ENCODE assay signal across 22 cellular contexts in the genomic region with DNA sequence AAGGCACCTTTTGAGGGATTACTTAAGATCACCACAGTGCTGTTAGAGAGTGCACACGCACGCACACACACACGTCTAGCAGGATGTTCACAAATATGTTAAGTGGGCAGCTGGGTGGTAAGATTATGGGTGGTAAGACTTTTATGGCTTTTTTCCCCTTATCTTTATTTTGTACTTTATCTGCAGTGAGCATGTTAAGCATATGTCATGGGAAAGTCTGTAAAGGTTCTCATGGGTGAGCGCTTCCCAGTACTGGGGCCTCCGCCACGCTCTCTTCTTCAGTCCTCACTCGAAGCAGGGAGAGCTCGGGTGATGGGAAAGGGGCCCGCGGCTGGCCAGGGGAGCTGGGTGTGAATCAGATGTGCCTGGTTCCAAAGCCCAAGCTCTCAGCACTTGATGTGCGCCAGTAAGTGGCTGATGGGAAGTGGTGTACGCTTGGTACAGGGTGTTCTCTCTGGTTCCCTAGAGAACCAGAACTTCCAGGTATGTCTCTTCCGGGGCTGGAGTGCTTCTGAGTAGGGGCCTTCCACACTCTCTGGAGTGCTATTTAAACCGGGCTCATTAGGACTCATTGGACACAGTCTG.
DNase-seq lines count a peak whose midpoint lies in the region; FAIRE-seq and TF ChIP-seq lines count a peak whose summit lies in the region.
"Had no signal": no experiment of that assay in that cellular context is flagged by ENCODE, and none has a peak within 500 bp of the region (broad histone marks: within the 10 kb centered on the region; RNA-seq: fewer than 3 reads in every experiment).

No MANE protein-coding gene starts in this region.

- no peak overlapping the region for H2BK5ac ChIP-seq in H1 (ENCODE audit: low read depth, low read length)

- no peak overlapping the region for H2BK20ac ChIP-seq in H1 (ENCODE audit: low read length)

- peaks cover 0 to 2% (median 0%) of the 10 kb centered on the region in 4 experiments; a peak in 1 of 7 replicates for H3K4me1 ChIP-seq in H1 (replicated peaks in 1 of 4; ENCODE audit: control insufficient read depth in 3 of 4, insufficient read depth in 4 of 4, low read length in 3 of 4)
- H3K4me1 ChIP-seq in smooth muscle cell (ENCODE audit: low read depth): no peaks in the 10 kb centered on the region
- no peaks in the 10 kb centered on the region for H3K4me1 ChIP-seq in osteoblast (ENCODE audit: insufficient read depth, low read length)
- H3K4me1 ChIP-seq: foreskin keratinocyte, prostate gland, uterus had no signal

- in situ Hi-C loops in KBM-7 (cut with MboI; ENCODE audit: low pct_unique_long_range_greater_than_20kb, low sequenced_read_pairs): no loop called here

- no peak overlapping the region for H3K4ac ChIP-seq in H1 (replicated peaks; ENCODE audit: insufficient read length, low read depth, low read length)

- no peak overlapping the region for H2BK120ac ChIP-seq in H1 (replicated peaks; ENCODE audit: low read depth, low read length)

- H4K91ac ChIP-seq in H1 (replicated peaks; ENCODE audit: insufficient read length, low read length): no peak overlapping the region

- H2AFZ ChIP-seq in H1 (ENCODE audit: low read length): peak overlapping the region; percentile 70; the same call in 1 of the 2 replicates
- peak overlapping the region; percentile 30 for H2AFZ ChIP-seq in smooth muscle cell (ENCODE audit: low read depth)
- H2AFZ ChIP-seq in osteoblast (ENCODE audit: low read length): no peak overlapping the region

- H2BK12ac ChIP-seq in H1 (ENCODE audit: low read depth, low read length): no peak overlapping the region

- TF ChIP-seq CTCF in H1 (IDR thresholded peaks at IDR 0.05; ENCODE audit: control extremely low read depth in 1 of 3, insufficient read depth in 1 of 3, low read depth in 1 of 3, low read length in 3 of 3) (no peak), smooth muscle cell (IDR thresholded peaks at IDR 0.05; ENCODE audit: borderline replicate concordance, insufficient read depth, poor library complexity, severe bottlenecking) (no peak), osteoblast (IDR thresholded peaks at IDR 0.05; ENCODE audit: extremely low read depth, low read depth, low read length) (no peak)

- H3K36me3 ChIP-seq in H1 (ENCODE audit: control insufficient read depth in 2 of 4, insufficient read depth in 4 of 4, low read length in 3 of 4): no peaks in the 10 kb centered on the region
- no peaks in the 10 kb centered on the region for H3K36me3 ChIP-seq in smooth muscle cell (ENCODE audit: low read depth)
- no peaks in the 10 kb centered on the region for H3K36me3 ChIP-seq in osteoblast (ENCODE audit: insufficient read depth, low read length)
- H3K36me3 ChIP-seq: neutrophil, prostate gland, uterus had no signal

- H3K9ac ChIP-seq in H1 (replicated peaks in 1 of 4; ENCODE audit: extremely low read depth in 1 of 4, low read depth in 3 of 4, low read length in 3 of 4) (peak overlapping the region in 1 of 4 experiments; percentile 8; a peak in 1 of 7 replicates), smooth muscle cell (ENCODE audit: low read depth) (no peak overlapping the region)

- H4K20me1 ChIP-seq in H1 (replicated peaks in 1 of 2; ENCODE audit: control insufficient read depth in 1 of 2, insufficient read depth in 2 of 2, low read length in 2 of 2) (no peaks in the 10 kb centered on the region), smooth muscle cell (ENCODE audit: low read depth) (no peaks in the 10 kb centered on the region), osteoblast (ENCODE audit: insufficient read depth, low read length) (no peaks in the 10 kb centered on the region)

- no peak overlapping the region for H4K5ac ChIP-seq in H1 (ENCODE audit: insufficient read length, low read depth, low read length)

- H4K8ac ChIP-seq in H1 (ENCODE audit: extremely low read depth, insufficient read depth, low read length): no peak overlapping the region

- no peak for TF ChIP-seq POLR2A in H1 (IDR thresholded peaks at IDR 0.05; ENCODE audit: control extremely low read depth in 1 of 2, low read depth in 2 of 2, low read length in 2 of 2)

- H3K27me3 ChIP-seq in H1 (replicated peaks in 1 of 4; ENCODE audit: control insufficient read depth in 3 of 4, extremely low read depth in 1 of 4, insufficient read depth in 3 of 4, low read length in 3 of 4) (no peaks in the 10 kb centered on the region), smooth muscle cell (ENCODE audit: low read depth) (no peaks in the 10 kb centered on the region), osteoblast (ENCODE audit: insufficient read depth, low read length) (no peaks in the 10 kb centered on the region)
- H3K27me3 ChIP-seq: foreskin keratinocyte, neutrophil, uterus had no signal

- H3K79me1 ChIP-seq in H1 (ENCODE audit: low read depth, low read length): no peaks in the 10 kb centered on the region

- no peak for FAIRE-seq in H1 (lab: Jason Lieb, UNC)
- FAIRE-seq: HepG2 had no signal

- CTCF ChIA-PET in H1 (lab: Charles Lee; ENCODE audit: partially characterized antibody): interaction anchor here (0.6 to 2.0 kb wide), 8 partner anchors 10 to 1016 kb away, joined by 3 to 6 read pairs (median 3); partner anchors contain the start of gene YWHAQ

- H3F3A ChIP-seq in smooth muscle cell (ENCODE audit: low read depth): no peaks in the 10 kb centered on the region

- H3K27ac ChIP-seq in H1 (ENCODE audit: low read depth, low read length): no peak overlapping the region
- no peak overlapping the region for H3K27ac ChIP-seq in smooth muscle cell (ENCODE audit: low read depth)
- H3K27ac ChIP-seq in osteoblast (ENCODE audit: low read depth, low read length): no peak overlapping the region
- H3K27ac ChIP-seq: foreskin keratinocyte, neutrophil, prostate gland, uterus had no signal

- H3K4me3 ChIP-seq in H1 (ENCODE audit: extremely low read depth in 1 of 4, insufficient read depth in 2 of 4, low read depth in 3 of 4, low read length in 4 of 4) (no peak overlapping the region), smooth muscle cell (no peak overlapping the region), osteoblast (ENCODE audit: insufficient read depth, low read length) (no peak overlapping the region)
- H3K4me3 ChIP-seq: prostate gland, uterus had no signal

- H3K14ac ChIP-seq in H1 (ENCODE audit: insufficient read length): no peak overlapping the region

- no peak overlapping the region for H3K4me2 ChIP-seq in H1 (ENCODE audit: insufficient read depth in 1 of 2, low read depth in 2 of 2, low read length in 2 of 2)
- H3K4me2 ChIP-seq in smooth muscle cell: no peak overlapping the region
- no peak overlapping the region for H3K4me2 ChIP-seq in osteoblast (ENCODE audit: insufficient read depth, low read length)

- no peak overlapping the region for H3K23ac ChIP-seq in H1 (ENCODE audit: insufficient read length)

- H2BK15ac ChIP-seq in H1 (ENCODE audit: low read length): no peak overlapping the region

- no peak for TF ChIP-seq RAD21 in H1 (IDR thresholded peaks at IDR 0.05 in 1 of 2, conservative IDR thresholded peaks at IDR 0.05 in 1 of 2; ENCODE audit: low read depth in 2 of 2, low read length in 2 of 2)

- POLR2A ChIA-PET in H1 (lab: Charles Lee; ENCODE audit: partially characterized antibody): interaction anchor here (1.4 kb wide), 1 partner anchor 84 kb away, joined by 5 read pairs; the partner anchor contains the start of gene YWHAQ

- H3K23me2 ChIP-seq in H1 (ENCODE audit: low read depth, low read length): no peaks in the 10 kb centered on the region; the same call in 1 of the 2 replicates

- DNase-seq in KBM-7 (peak; percentile 21), H1 (ENCODE audit: low read depth in 1 of 2, low spot score in 2 of 2) (no peak), islet precursor cell (peak; percentile 57), smooth muscle cell (lab: John Stamatoyannopoulos, UW; ENCODE audit: unreplicated experiment) (no peak), osteoblast (ENCODE audit: insufficient read length, low spot score, missing footprints) (no peak), SKM-1 treated with dmso at 0.1 percent for 144 hours (lab: John Stamatoyannopoulos, UW; ENCODE audit: unreplicated experiment) (no peak)
- no peak for DNase-seq in activated CD8-positive, alpha-beta memory T cell treated with anti-CD3 and anti-CD28 coated beads, Interleukin-2, amount 50 U/mL, for 4 hours
- DNase-seq: activated CD4-positive, alpha-beta T cell treated with anti-CD3 and anti-CD28 coated beads, Interleukin-2, amount 50 U/mL, for 4 hours; activated CD8-positive, alpha-beta memory T cell treated with anti-CD3 and anti-CD28 coated beads, Interleukin-2, amount 50 U/mL, for 48 hours; activated effector memory CD4-positive, alpha-beta T cell treated with Interleukin-2 at 50 U/mL for 16 hours; activated naive CD8-positive, alpha-beta T cell treated with anti-CD3 and anti-CD28 coated beads, Interleukin-2, amount 50 U/mL, for 24 hours; CD4-positive, CD25-positive, alpha-beta regulatory T cell; DMS 273 treated with DMSO at 0.1 percent for 48 hours; foreskin keratinocyte; hippocampal formation; NCI-H1048; NCI-H748 treated with DMSO at 0.1 percent for 48 hours; stimulated activated CD4-positive, alpha-beta T cell treated with anti-CD3 and anti-CD28 coated beads, Interleukin-1b, Interleukin-23, amount 100 ng/mL, for 48 hours; uterus had no signal

- no peak overlapping the region for H3K18ac ChIP-seq in H1 (ENCODE audit: extremely low read depth, low read length)

- no peaks in the 10 kb centered on the region for H3K79me2 ChIP-seq in H1 (ENCODE audit: control insufficient read depth in 1 of 2, insufficient read depth in 2 of 2, low read length in 2 of 2)
- H3K79me2 ChIP-seq in smooth muscle cell (ENCODE audit: low read depth): no peaks in the 10 kb centered on the region
- no peaks in the 10 kb centered on the region for H3K79me2 ChIP-seq in osteoblast (ENCODE audit: insufficient read depth, low read length)

- TF ChIP-seq EP300 in H1 (IDR thresholded peaks at IDR 0.05; ENCODE audit: borderline replicate concordance in 1 of 2, low read depth in 2 of 2, low read length in 2 of 2): no peak

- H2AK5ac ChIP-seq in H1 (ENCODE audit: low read depth, low read length): no peak overlapping the region

- H3K9me3 ChIP-seq in H1 (ENCODE audit: insufficient read depth in 2 of 2, low read depth in 1 of 2, low read length in 1 of 2): no peaks in the 10 kb centered on the region
- H3K9me3 ChIP-seq in smooth muscle cell (replicated peaks; ENCODE audit: low read depth): no peaks in the 10 kb centered on the region
- no peaks in the 10 kb centered on the region for H3K9me3 ChIP-seq in osteoblast (ENCODE audit: low read depth, low read length)
- H3K9me3 ChIP-seq: neutrophil, prostate gland, uterus had no signal

- WGBS in H1 (ENCODE audit: extremely low coverage in 1 of 2, insufficient coverage in 1 of 2, insufficient read length in 1 of 2, insufficient replicate concordance in 2 of 2, low coverage in 1 of 2, low lambda C conversion rate in 2 of 2, missing lambda C conversion rate in 1 of 2), 2 experiments: 94% methylated on average over 14 of the region's 14 CpGs; no CpG with 5 or more reads in 1 of the 2 experiments
- WGBS in smooth muscle cell (ENCODE audit: low lambda C conversion rate): 51% methylated on average over 14 of the region's 14 CpGs

- H3K56ac ChIP-seq in H1 (replicated peaks; ENCODE audit: insufficient read length, low read depth, low read length): no peak overlapping the region

TF ChIP-seq in H1, 55 proteins besides CTCF, POLR2A, EP300 and RAD21 (continues in another document):
- TF ChIP-seq SP1 (IDR thresholded peaks at IDR 0.05; ENCODE audit: low read depth, low read length) (no peak), PHF8 (conservative IDR thresholded peaks at IDR 0.05; ENCODE audit: low read depth, low read length) (no peak), SIX5 (IDR thresholded peaks at IDR 0.05; ENCODE audit: low read depth, low read length) (no peak)

Comparison
In these comparisons a context has a peak if more than half of its experiments do, and no peak if none do; other contexts are left out.
1. DNase-seq: peak in KBM-7 (single experiment) and islet precursor cell (single experiment); none in H1 (0 of 2), smooth muscle cell (single experiment), osteoblast (single experiment), activated CD8-positive, alpha-beta memory T cell treated with anti-CD3 and anti-CD28 coated beads, Interleukin-2, amount 50 U/mL, for 4 hours (single experiment) and SKM-1 treated with dmso at 0.1 percent for 144 hours (single experiment).